7 cellular contexts compared by ENCODE assay signal in genomic region chr22:22548910-22549309, GRCh38. TPM values are rescaled to one million over a fixed set of nuclear protein-coding genes. Genes with fewer than 3 reads are reported as not detected.
"Had no signal": no experiment of that assay in that cellular context is flagged by ENCODE, and none has a peak within 500 bp of the region (broad histone marks: within the 10 kb centered on the region; RNA-seq: fewer than 3 reads in every experiment).

No MANE protein-coding gene starts in this region.

- H3K27me3 Mint-ChIP-seq: IgD-negative memory B cell had no signal

- FAIRE-seq: HepG2, HTR-8/SVneo had no signal

- H3K9me3 Mint-ChIP-seq: IgD-negative memory B cell had no signal

- ATAC-seq: HepG2 had no signal

- H3K27ac Mint-ChIP-seq: IgD-negative memory B cell had no signal

- DNase-seq: IMR-90, KBM-7, KG1 had no signal

- H3K36me3 Mint-ChIP-seq: IgD-negative memory B cell had no signal

RNA-seq across cellular contexts. Expression of gene PRAME, which starts 10.2 kb away (rescaled TPM):
- total RNA-seq: HT-29, IMR-90 had no signal
- polyA plus RNA-seq: IgD-negative memory B cell, IMR-90 had no signal

RNA-seq across cellular contexts. Expression of gene ZNF280A, which starts 28.8 kb away (rescaled TPM):
- total RNA-seq: HT-29, IMR-90 had no signal
- polyA plus RNA-seq: IgD-negative memory B cell, IMR-90 had no signal

RNA-seq across cellular contexts. Expression of gene ZNF280B, which starts 40.4 kb away (rescaled TPM):
- total RNA-seq: HT-29 had no signal
